8 cellular contexts compared by ENCODE assay signal in genomic region chr11:110077866-110078325, GRCh38. TPM values are rescaled to one million over a fixed set of nuclear protein-coding genes. Genes with fewer than 3 reads are reported as not detected.
A peak's percentile ranks its signal among the peaks of the same experiment; 100 is the strongest.
DNase-seq lines count a peak whose midpoint lies in the region; ATAC-seq, FAIRE-seq and TF ChIP-seq lines count a peak whose summit lies in the region.

No MANE protein-coding gene starts in this region.

- H2BK20ac ChIP-seq in H1 (ENCODE audit: low read length): no peak overlapping the region

- H3K23ac ChIP-seq in H1 (ENCODE audit: insufficient read length): no peak overlapping the region

- H4K20me1 ChIP-seq in H1 (replicated peaks in 1 of 2; ENCODE audit: control insufficient read depth in 1 of 2, insufficient read depth in 2 of 2, low read length in 2 of 2): no peaks in the 10 kb centered on the region

- no peaks in the 10 kb centered on the region for H3K23me2 ChIP-seq in H1 (ENCODE audit: low read depth, low read length)

- TF ChIP-seq RAD21 in H1 (IDR thresholded peaks at IDR 0.05 in 1 of 2, conservative IDR thresholded peaks at IDR 0.05 in 1 of 2; ENCODE audit: low read depth in 2 of 2, low read length in 2 of 2): no peak

- H4K5ac ChIP-seq in H1 (ENCODE audit: insufficient read length, low read depth, low read length): no peak overlapping the region

- no peak for TF ChIP-seq EP300 in H1 (IDR thresholded peaks at IDR 0.05; ENCODE audit: borderline replicate concordance in 1 of 2, low read depth in 2 of 2, low read length in 2 of 2)

- FAIRE-seq in H1 (lab: Jason Lieb, UNC): no peak

- peaks cover 2 to 5% of the 10 kb centered on the region in 2 experiments; a peak in 3 of 4 replicates for H3K9me3 ChIP-seq in H1 (ENCODE audit: insufficient read depth in 2 of 2, low read depth in 1 of 2, low read length in 1 of 2)

- TF ChIP-seq POLR2A in H1 (IDR thresholded peaks at IDR 0.05; ENCODE audit: control extremely low read depth in 1 of 2, low read depth in 2 of 2, low read length in 2 of 2): no peak

- no peak overlapping the region for H3K4me3 ChIP-seq in H1 (ENCODE audit: extremely low read depth in 1 of 4, insufficient read depth in 2 of 4, low read depth in 3 of 4, low read length in 4 of 4)

- H4K91ac ChIP-seq in H1 (replicated peaks; ENCODE audit: insufficient read length, low read length): no peak overlapping the region

- no peaks in the 10 kb centered on the region for H3K79me1 ChIP-seq in H1 (ENCODE audit: low read depth, low read length)

- no peak overlapping the region for H2BK120ac ChIP-seq in H1 (replicated peaks; ENCODE audit: low read depth, low read length)

- H2BK15ac ChIP-seq in H1 (ENCODE audit: low read length): peak overlapping the region; percentile 48; the same call in 1 of the 2 replicates

- no peak overlapping the region for H2AK5ac ChIP-seq in H1 (ENCODE audit: low read depth, low read length)

- no peak overlapping the region for H3K9ac ChIP-seq in H1 (replicated peaks in 1 of 4; ENCODE audit: extremely low read depth in 1 of 4, low read depth in 3 of 4, low read length in 3 of 4)

- peak overlapping the region; percentile 35; the same call in 1 of the 2 replicates for H2BK5ac ChIP-seq in H1 (ENCODE audit: low read depth, low read length)

- POLR2A ChIA-PET in H1 (lab: Charles Lee; ENCODE audit: partially characterized antibody): interaction anchor here (1.7 kb wide), 1 partner anchor 15 kb away, joined by 5 read pairs; no protein-coding TSS in a partner anchor

- CTCF ChIA-PET in H1 (lab: Charles Lee; ENCODE audit: partially characterized antibody): interaction anchor here (0.7 to 1.7 kb wide), 6 partner anchors 8 to 123 kb away, joined by 3 to 6 read pairs (median 4); no protein-coding TSS in a partner anchor

- 0 out of 4 replicates have a peak overlapping the region, but pooled peaks of 1 of the 2 experiments have one; percentile 15 for H3K4me2 ChIP-seq in H1 (ENCODE audit: insufficient read depth in 1 of 2, low read depth in 2 of 2, low read length in 2 of 2)

- peak overlapping the region; percentile 45; the same call in 1 of the 2 replicates for H2BK12ac ChIP-seq in H1 (ENCODE audit: low read depth, low read length)

- no peak overlapping the region; the same call in 1 of the 2 replicates for H3K18ac ChIP-seq in H1 (ENCODE audit: extremely low read depth, low read length)

- no peak overlapping the region for H3K14ac ChIP-seq in H1 (ENCODE audit: insufficient read length)

- H3K56ac ChIP-seq in H1 (replicated peaks; ENCODE audit: insufficient read length, low read depth, low read length): no peak overlapping the region

- H4K8ac ChIP-seq in H1 (ENCODE audit: extremely low read depth, insufficient read depth, low read length): no peak overlapping the region

- no peaks in the 10 kb centered on the region for H3K27me3 ChIP-seq in H1 (replicated peaks in 1 of 4; ENCODE audit: control insufficient read depth in 3 of 4, extremely low read depth in 1 of 4, insufficient read depth in 3 of 4, low read length in 3 of 4)

- peaks cover 3 to 10% (median 8%) of the 10 kb centered on the region in 4 experiments; a peak in 4 of 7 replicates for H3K4me1 ChIP-seq in H1 (replicated peaks in 1 of 4; ENCODE audit: control insufficient read depth in 3 of 4, insufficient read depth in 4 of 4, low read length in 3 of 4)

- H2AFZ ChIP-seq in H1 (ENCODE audit: low read length): peak overlapping the region; percentile 65

- 53% methylated on average over 6 of the region's 6 CpGs; no CpG with 5 or more reads in 1 of the 2 experiments for WGBS in H1 (ENCODE audit: extremely low coverage in 1 of 2, insufficient coverage in 1 of 2, insufficient read length in 1 of 2, insufficient replicate concordance in 2 of 2, low coverage in 1 of 2, low lambda C conversion rate in 2 of 2, missing lambda C conversion rate in 1 of 2), 2 experiments

- peaks cover 0 to 5% (median 0%) of the 10 kb centered on the region in 4 experiments; a peak in 2 of 8 replicates for H3K36me3 ChIP-seq in H1 (ENCODE audit: control insufficient read depth in 2 of 4, insufficient read depth in 4 of 4, low read length in 3 of 4)

- TF ChIP-seq CTCF in H1 (IDR thresholded peaks at IDR 0.05; ENCODE audit: control extremely low read depth in 1 of 3, insufficient read depth in 1 of 3, low read depth in 1 of 3, low read length in 3 of 3): no peak

- no peak overlapping the region for H3K27ac ChIP-seq in H1 (ENCODE audit: low read depth, low read length)

- ATAC-seq in GM18517 (IDR thresholded peaks at IDR 0.05; ENCODE audit: unreplicated experiment) (peak; percentile 94), GM21786 (IDR thresholded peaks at IDR 0.05; ENCODE audit: unreplicated experiment) (peak; percentile 85)

- no peaks in the 10 kb centered on the region for H3K79me2 ChIP-seq in H1 (ENCODE audit: control insufficient read depth in 1 of 2, insufficient read depth in 2 of 2, low read length in 2 of 2)

- DNase-seq in KG1 (lab: John Stamatoyannopoulos, UW): peak; percentile 63
- DNase-seq in H1 (ENCODE audit: low read depth in 1 of 2, low spot score in 2 of 2): no peak
- DNase-seq in stromal cell of bone marrow (ENCODE audit: low read depth): peak; percentile 69
- no peak for DNase-seq in HuH-7.5 (ENCODE audit: low spot score)
- DNase-seq in OCI-M1 (lab: John Stamatoyannopoulos, UW): no peak
- no peak for DNase-seq in SIG-M5 (lab: John Stamatoyannopoulos, UW)

- H3K4ac ChIP-seq in H1 (replicated peaks; ENCODE audit: insufficient read length, low read depth, low read length): no peak overlapping the region

TF ChIP-seq in H1, 55 proteins besides CTCF, POLR2A, EP300 and RAD21:
- TF ChIP-seq JUND (IDR thresholded peaks at IDR 0.05; ENCODE audit: low read length) (no peak), SP1 (IDR thresholded peaks at IDR 0.05; ENCODE audit: low read depth, low read length) (no peak)

RNA-seq across cellular contexts. Expression of gene ZC3H12C, which starts 15.3 kb away (rescaled TPM):
- total RNA-seq in H1 (2021; fragmentation: NEBNext Ultra II Directional; extraction: Animal tissue kit (Norgen Biotek cat#: 25700)): 2.7 and 2.9 TPM in 2 replicates
- polyA plus RNA-seq in H1 (2011; rRNA removed): 2.0 TPM in 2 replicates
- 1.3 TPM for polyA plus RNA-seq in H1 (2011; cell fraction: cytosol; rRNA removed)
- polyA plus RNA-seq in H1 (2011; cell fraction: nucleus; rRNA removed): 5.1 TPM
- 1.6 to 2.9 TPM (median 2.4 TPM) in 4 replicates for polyA plus RNA-seq in H1 (2012, experiment 1 of 2)
- 0.16 TPM for polyA plus RNA-seq in H1 (2012, experiment 2 of 2)
- polyA plus RNA-seq in H1 (2013, experiment 1 of 2): 0.81 TPM
- polyA plus RNA-seq in H1 (2013, experiment 2 of 2): 0.63 TPM
- polyA minus RNA-seq in H1 (2011; rRNA and poly(A)+ RNA removed): 6.3 and 12.1 TPM in 2 replicates
- 1.6 TPM for polyA minus RNA-seq in H1 (2011; cell fraction: cytosol; rRNA and poly(A)+ RNA removed)
- 11.6 TPM for polyA minus RNA-seq in H1 (2011; cell fraction: nucleus; rRNA and poly(A)+ RNA removed)

Comparison
In these comparisons a context has a peak if more than half of its experiments do, and no peak if none do; other contexts are left out.
1. DNase-seq: peak in KG1 (single experiment) and stromal cell of bone marrow (single experiment); none in H1 (0 of 2), HuH-7.5 (single experiment), OCI-M1 (single experiment) and SIG-M5 (single experiment).